Comparison of ENCODE assay signal across 9 cellular contexts in the genomic region with DNA sequence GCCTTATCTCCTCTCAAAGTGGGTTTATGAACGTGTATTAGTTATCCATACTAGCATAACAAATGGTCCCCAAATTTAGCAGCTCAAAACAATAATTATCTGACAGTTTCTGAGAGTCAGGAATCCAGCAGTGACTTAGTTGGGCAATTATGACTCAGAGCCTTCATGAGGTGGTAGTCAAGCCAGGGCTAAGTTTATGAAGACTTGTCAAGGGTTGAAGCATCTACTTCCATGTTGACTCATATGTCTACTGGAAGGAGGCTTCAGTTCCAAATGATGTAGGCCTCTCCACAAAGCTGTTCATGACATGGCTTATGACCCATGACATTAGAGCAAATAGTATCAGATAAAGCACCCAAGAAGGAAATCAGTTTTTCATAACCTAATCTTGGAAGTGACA.
DNase-seq lines count a peak whose midpoint lies in the region; ATAC-seq and TF ChIP-seq lines count a peak whose summit lies in the region.
"Had no signal": no experiment of that assay in that cellular context is flagged by ENCODE, and none has a peak within 500 bp of the region (broad histone marks: within the 10 kb centered on the region; RNA-seq: fewer than 3 reads in every experiment).

No MANE protein-coding gene starts in this region.

- DNase-seq in A673 (ENCODE audit: low spot score) (peak; percentile 15), SIG-M5 treated with dmso at 0.1 percent for 504 hours (lab: John Stamatoyannopoulos, UW; ENCODE audit: unreplicated experiment) (peak; percentile 80), NCI-H1105 (lab: John Stamatoyannopoulos, UW) (no peak), NCI-H524 treated with DMSO at 0.1 percent for 48 hours (lab: John Stamatoyannopoulos, UW) (no peak), COR-L47 (lab: John Stamatoyannopoulos, UW) (no peak)
- DNase-seq in activated CD4-positive, alpha-beta T cell treated with anti-CD3 and anti-CD28 coated beads for 1 hour: no peak
- DNase-seq: thyroid gland had no signal

- no peaks in the 10 kb centered on the region for H3K9me3 ChIP-seq in A673 (ENCODE audit: low read depth, low read length, poor library complexity, severe bottlenecking)
- H3K9me3 ChIP-seq: thyroid gland had no signal

- TF ChIP-seq CTCF in A673 (conservative IDR thresholded peaks at IDR 0.05; ENCODE audit: low read depth, low read length): no peak

- intact Hi-C loops in A673 (cut with micrococcal nuclease; ENCODE audit: unreplicated experiment): no loop called here

- H3K27ac ChIP-seq in A673 (ENCODE audit: low read depth, low read length, poor library complexity, severe bottlenecking): no peak overlapping the region
- H3K27ac ChIP-seq: thyroid gland had no signal

- H3K36me3 ChIP-seq in A673 (ENCODE audit: insufficient read depth, low read length, poor library complexity, severe bottlenecking): no peaks in the 10 kb centered on the region
- H3K36me3 ChIP-seq: thyroid gland had no signal

- no peaks in the 10 kb centered on the region for H3K4me1 ChIP-seq in A673 (ENCODE audit: insufficient read depth, low read length, poor library complexity, severe bottlenecking)
- H3K4me1 ChIP-seq: thyroid gland had no signal

- ATAC-seq in GM18867 (IDR thresholded peaks at IDR 0.05; ENCODE audit: unreplicated experiment) (peak; percentile 68), HG02981 (IDR thresholded peaks at IDR 0.05; ENCODE audit: unreplicated experiment) (peak; percentile 72)

- no peaks in the 10 kb centered on the region for H3K27me3 ChIP-seq in A673 (replicated peaks; ENCODE audit: insufficient read depth, low read depth, low read length, poor library complexity)
- H3K27me3 ChIP-seq: thyroid gland had no signal

- CTCF ChIA-PET in A673 (lab: Charles Lee): interaction anchor here (0.6 kb wide), 1 partner anchor 86 kb away, joined by 4 read pairs; no protein-coding TSS in a partner anchor

- no peak overlapping the region for H3K4me3 ChIP-seq in A673 (ENCODE audit: low read depth, low read length, poor library complexity, severe bottlenecking)
- H3K4me3 ChIP-seq: thyroid gland had no signal

- POLR2A ChIA-PET in A673 (lab: Charles Lee; ENCODE audit: low non-redundant PET): no interaction called here

- BruUV-seq in A673 (replicated peaks; lab: Mats Ljungman, UMichigan): no TSS peak

Comparison
In these comparisons a context has a peak if more than half of its experiments do, and no peak if none do; other contexts are left out.
1. DNase-seq: peak in A673 (single experiment) and SIG-M5 treated with dmso at 0.1 percent for 504 hours (single experiment); none in NCI-H1105 (single experiment), NCI-H524 treated with DMSO at 0.1 percent for 48 hours (single experiment), activated CD4-positive, alpha-beta T cell treated with anti-CD3 and anti-CD28 coated beads for 1 hour (single experiment) and COR-L47 (single experiment).